Comparison of ENCODE assay signal across 23 cellular contexts in the genomic region with DNA sequence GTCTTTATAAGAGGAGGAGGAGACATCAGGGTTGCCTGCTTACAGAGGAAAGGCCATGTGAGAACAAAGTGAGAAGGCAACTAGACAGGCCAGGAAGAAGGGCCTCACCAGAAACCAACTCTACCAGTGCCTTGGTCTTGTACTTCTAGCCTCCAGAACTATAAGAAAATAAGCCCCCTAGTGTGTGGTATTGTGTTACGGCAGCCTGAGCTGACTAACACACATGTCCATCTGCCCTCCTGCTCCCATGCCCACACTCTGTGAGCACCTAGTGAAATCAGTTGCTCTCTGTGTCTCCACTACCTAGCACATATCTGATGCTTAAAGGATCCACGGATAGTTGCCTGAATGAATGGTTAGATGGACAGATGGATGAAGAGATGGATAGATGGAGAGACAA. TPM values are rescaled to one million over a fixed set of nuclear protein-coding genes. Genes with fewer than 3 reads are reported as not detected.
DNase-seq lines count a peak whose midpoint lies in the region; ATAC-seq, FAIRE-seq and TF ChIP-seq lines count a peak whose summit lies in the region.
"Had no signal": no experiment of that assay in that cellular context is flagged by ENCODE, and none has a peak within 500 bp of the region (broad histone marks: within the 10 kb centered on the region; RNA-seq: fewer than 3 reads in every experiment).

No MANE protein-coding gene starts in this region.

- H3K9me3 Mint-ChIP-seq in naive thymus-derived CD4-positive, alpha-beta T cell: no peaks in the 10 kb centered on the region
- H3K9me3 Mint-ChIP-seq in CD4-positive, alpha-beta T cell: no peaks in the 10 kb centered on the region
- H3K9me3 Mint-ChIP-seq: HFFc6 had no signal

- no peaks in the 10 kb centered on the region for H3K9me3 ChIP-seq in T-helper 17 cell (ENCODE audit: control insufficient read depth, low read length, poor library complexity, severe bottlenecking)
- H3K9me3 ChIP-seq in naive thymus-derived CD4-positive, alpha-beta T cell (ENCODE audit: control insufficient read depth in 2 of 3, low read length in 3 of 3): no peaks in the 10 kb centered on the region
- no peaks in the 10 kb centered on the region for H3K9me3 ChIP-seq in CD4-positive, alpha-beta T cell (ENCODE audit: control insufficient read depth, low read length)
- H3K9me3 ChIP-seq: MG63, Peyer's patch had no signal

- TF ChIP-seq POLR2A in GM12891 (IDR thresholded peaks at IDR 0.05; ENCODE audit: low read depth, low read length): no peak

- no peak overlapping the region for H3K27ac ChIP-seq in naive thymus-derived CD4-positive, alpha-beta T cell (ENCODE audit: low read depth, low read length)
- H3K27ac ChIP-seq in CD4-positive, alpha-beta T cell (ENCODE audit: low read depth, low read length): no peak overlapping the region
- H3K27ac ChIP-seq: 22Rv1, Peyer's patch had no signal

- peak overlapping the region; percentile 41 for H3K27ac Mint-ChIP-seq in T-helper 17 cell
- H3K27ac Mint-ChIP-seq in naive thymus-derived CD4-positive, alpha-beta T cell: peak overlapping the region in 1 of 9 donors; percentile 3
- no peak overlapping the region for H3K27ac Mint-ChIP-seq in CD4-positive, alpha-beta T cell
- H3K27ac Mint-ChIP-seq: HFFc6 had no signal

- H3K4me3 Mint-ChIP-seq in T-helper 17 cell: no peak overlapping the region
- H3K4me3 Mint-ChIP-seq in naive thymus-derived CD4-positive, alpha-beta T cell: peak overlapping the region in 1 of 10 donors; percentile 34
- no peak overlapping the region for H3K4me3 Mint-ChIP-seq in CD4-positive, alpha-beta T cell
- H3K4me3 Mint-ChIP-seq: CD14-positive monocyte, HFFc6 had no signal

- TF ChIP-seq CTCF in CD4-positive, alpha-beta T cell (IDR thresholded peaks at IDR 0.05): no peak

- POLR2A ChIA-PET in naive thymus-derived CD4-positive, alpha-beta T cell (lab: Charles Lee): interaction anchor here (0.6 to 1.3 kb wide), 2 partner anchors 58 to 69 kb away, joined by 3 to 4 read pairs; no protein-coding TSS in a partner anchor
- POLR2A ChIA-PET in CD4-positive, alpha-beta T cell (lab: Charles Lee): no interaction called here

- H3K4me1 Mint-ChIP-seq in T-helper 17 cell: peaks cover 25% of the 10 kb centered on the region
- H3K4me1 Mint-ChIP-seq in naive thymus-derived CD4-positive, alpha-beta T cell: peaks cover 27 to 69% (median 57%) of the 10 kb centered on the region in 7 donors
- peaks cover 55% of the 10 kb centered on the region for H3K4me1 Mint-ChIP-seq in CD4-positive, alpha-beta T cell (ENCODE audit: low read depth)

- peaks cover 2% of the 10 kb centered on the region for H3K36me3 Mint-ChIP-seq in T-helper 17 cell (ENCODE audit: low read depth)
- peaks cover 0 to 18% (median 8%) of the 10 kb centered on the region in 5 donors for H3K36me3 Mint-ChIP-seq in naive thymus-derived CD4-positive, alpha-beta T cell
- peaks cover 15% of the 10 kb centered on the region for H3K36me3 Mint-ChIP-seq in CD4-positive, alpha-beta T cell (ENCODE audit: low read depth)

- H3K27me3 Mint-ChIP-seq in T-helper 17 cell: no peaks in the 10 kb centered on the region
- no peaks in the 10 kb centered on the region for H3K27me3 Mint-ChIP-seq in naive thymus-derived CD4-positive, alpha-beta T cell
- no peaks in the 10 kb centered on the region for H3K27me3 Mint-ChIP-seq in CD4-positive, alpha-beta T cell

- FAIRE-seq in GM12891 (lab: Jason Lieb, UNC): peak; percentile 35
- FAIRE-seq: H54 had no signal

- no peaks in the 10 kb centered on the region for H3K27me3 ChIP-seq in naive thymus-derived CD4-positive, alpha-beta T cell (ENCODE audit: control insufficient read depth in 2 of 2, insufficient read depth in 2 of 2, low read length in 2 of 2)
- H3K27me3 ChIP-seq in CD4-positive, alpha-beta T cell (ENCODE audit: control insufficient read depth, insufficient read depth, low read length): no peaks in the 10 kb centered on the region
- H3K27me3 ChIP-seq: MG63, Peyer's patch had no signal

- H3K4me3 ChIP-seq in naive thymus-derived CD4-positive, alpha-beta T cell (ENCODE audit: low read length): no peak overlapping the region
- H3K4me3 ChIP-seq: MG63, Peyer's patch had no signal

- no peaks in the 10 kb centered on the region for H3K36me3 ChIP-seq in naive thymus-derived CD4-positive, alpha-beta T cell (ENCODE audit: control insufficient read depth in 2 of 3, insufficient read depth in 3 of 3, low read length in 3 of 3)
- H3K36me3 ChIP-seq: MG63, Peyer's patch had no signal

- peaks cover 4 to 6% of the 10 kb centered on the region in 2 donors for H3K4me1 ChIP-seq in naive thymus-derived CD4-positive, alpha-beta T cell (ENCODE audit: control insufficient read depth in 2 of 2, insufficient read depth in 2 of 2, low read length in 2 of 2)

- ATAC-seq in T-helper 17 cell: no peak
- peak; percentile 16 for ATAC-seq in naive thymus-derived CD4-positive, alpha-beta T cell
- ATAC-seq in HG02973 (IDR thresholded peaks at IDR 0.05; ENCODE audit: unreplicated experiment): no peak
- no peak for ATAC-seq in CD4-positive, alpha-beta T cell (ENCODE audit: poor library complexity)
- ATAC-seq: Right ventricle myocardium inferior had no signal

- intact Hi-C loops in naive thymus-derived CD4-positive, alpha-beta T cell (cut with micrococcal nuclease): no loop called here
- intact Hi-C loops in CD4-positive, alpha-beta T cell (cut with DNase I, micrococcal nuclease): no loop called here

- DNase-seq in NCI-H82 (lab: John Stamatoyannopoulos, UW): peak; percentile 64
- no peak for DNase-seq in NCI-H82 treated with DMSO at 0.1 percent for 48 hours (lab: John Stamatoyannopoulos, UW; ENCODE audit: unreplicated experiment)
- no peak for DNase-seq in GM12891 (ENCODE audit: insufficient read length, low spot score)
- DNase-seq in T-helper 17 cell: no peak
- no peak for DNase-seq in naive thymus-derived CD4-positive, alpha-beta T cell
- no peak for DNase-seq in CD4-positive, alpha-beta T cell
- DNase-seq in HPDE6-E6E7 (ENCODE audit: extremely low spot score): no peak
- DNase-seq: AML-193, COR-L47, DMS 273 treated with DMSO at 0.1 percent for 48 hours, HFFc6, MG63, NCI-H1048, NCI-H1436, NCI-H1930, NCI-H2171, NCI-H526 treated with DMSO at 0.1 percent for 48 hours, Peyer's patch had no signal

- CTCF ChIA-PET in naive thymus-derived CD4-positive, alpha-beta T cell (lab: Charles Lee): interaction anchor here (1.1 kb wide), 1 partner anchor 29 kb away, joined by 3 read pairs; no protein-coding TSS in a partner anchor
- CTCF ChIA-PET in CD4-positive, alpha-beta T cell (lab: Charles Lee): no interaction called here

TF ChIP-seq in GM12891, 5 proteins besides CTCF, POLR2A, EP300 and RAD21:
- no peak for TF ChIP-seq POU2F2 (IDR thresholded peaks at IDR 0.05; ENCODE audit: low read depth, low read length)
- TF ChIP-seq SPI1 (IDR thresholded peaks at IDR 0.05; ENCODE audit: low read depth, low read length): no peak

RNA-seq across cellular contexts. Expression of a gene that starts 6.9 kb away (rescaled TPM):
- 32.2 TPM for polyA plus RNA-seq in GM12891 (2012; ENCODE audit: low read depth, missing spikeins)
- 10 to 100 TPM; 14.2 to 15.2 TPM for total RNA-seq in T-helper 17 cell
- 10 to 100 TPM; 18.0 to 34.8 (median 25.8) TPM for total RNA-seq in naive thymus-derived CD4-positive, alpha-beta T cell
- polyA plus RNA-seq in naive thymus-derived CD4-positive, alpha-beta T cell: 10 to 100 TPM; 27.1 to 33.8 TPM
- 10 to 100 TPM; 19.9 to 20.9 TPM for total RNA-seq in CD4-positive, alpha-beta T cell

RNA-seq across cellular contexts. Expression of a gene that starts 54.8 kb away (rescaled TPM):
- polyA plus RNA-seq in GM12891 (2012; ENCODE audit: low read depth, missing spikeins): 5.6 TPM
- total RNA-seq in T-helper 17 cell: 10 to 100 TPM; 18.2 to 20.1 TPM
- 10 to 100 TPM; 13.4 to 28.0 (median 22.9) TPM for total RNA-seq in naive thymus-derived CD4-positive, alpha-beta T cell
- 10 to 100 TPM; 21.2 to 21.9 TPM for polyA plus RNA-seq in naive thymus-derived CD4-positive, alpha-beta T cell
- total RNA-seq in CD4-positive, alpha-beta T cell: 10 to 100 TPM; 49.1 to 53.4 TPM

RNA-seq across cellular contexts. Expression of a gene that starts 58.6 kb away (rescaled TPM):
- 15.3 TPM for polyA plus RNA-seq in GM12891 (2012; ENCODE audit: low read depth, missing spikeins)
- total RNA-seq in T-helper 17 cell: 10 to 100 TPM; 23.5 to 28.1 TPM
- 10 to 100 TPM; 21.5 to 39.4 (median 23.4) TPM for total RNA-seq in naive thymus-derived CD4-positive, alpha-beta T cell
- polyA plus RNA-seq in naive thymus-derived CD4-positive, alpha-beta T cell: 10 to 100 TPM; 24.2 to 24.7 TPM
- total RNA-seq in CD4-positive, alpha-beta T cell: 10 to 100 TPM; 33.8 to 35.5 TPM
